Comparison of ENCODE assay signal across 1 cellular context in genomic region chr12:56189336-56189917, GRCh38.
TF ChIP-seq lines count a peak whose summit lies in the region.

SMARCC2 (minus strand) TSS chr12:56189483; CDS start chr12:56189461, 22 bp downstream.

TF ChIP-seq in HepG2, 621 proteins besides CTCF, POLR2A, EP300 and RAD21 (continued from another document and continues in another):
- peak; percentile 13; the same call in 1 of the 2 replicates for TF ChIP-seq ZFP91 (CRISPR knock-in tag; IDR thresholded peaks at IDR 0.05; ENCODE audit: borderline replicate concordance)
- no peak for TF ChIP-seq ELF1 (CRISPR knock-in tag; IDR thresholded peaks at IDR 0.05)
- TF ChIP-seq RFX3 (CRISPR knock-in tag; IDR thresholded peaks at IDR 0.05): no peak
- no peak for TF ChIP-seq CERS6 (CRISPR knock-in tag; IDR thresholded peaks at IDR 0.05)
- peak; percentile 57 for TF ChIP-seq SKI (IDR thresholded peaks at IDR 0.05; ENCODE audit: partially characterized antibody)
- no peak for TF ChIP-seq ZNF383 (CRISPR knock-in tag; IDR thresholded peaks at IDR 0.05; ENCODE audit: borderline replicate concordance)
- no peak for TF ChIP-seq PRMT3 (CRISPR knock-in tag; IDR thresholded peaks at IDR 0.05; ENCODE audit: borderline replicate concordance, low read depth)
- TF ChIP-seq RXRB (CRISPR knock-in tag; IDR thresholded peaks at IDR 0.05; ENCODE audit: borderline replicate concordance): no peak
- TF ChIP-seq SATB2 (CRISPR knock-in tag; IDR thresholded peaks at IDR 0.05): no peak
- no peak for TF ChIP-seq TBP (CRISPR knock-in tag; IDR thresholded peaks at IDR 0.05)
- TF ChIP-seq BCL6 (CRISPR knock-in tag; IDR thresholded peaks at IDR 0.05): no peak
- TF ChIP-seq SOX13 (IDR thresholded peaks at IDR 0.05): no peak
- TF ChIP-seq SOX13 (CRISPR knock-in tag; conservative IDR thresholded peaks at IDR 0.05 in 1 of 2, IDR thresholded peaks at IDR 0.05 in 1 of 2): 0 out of 4 replicates have a peak, but pooled peaks of 1 of the 2 experiments have one; percentile 8
- TF ChIP-seq ASH2L (IDR thresholded peaks at IDR 0.05; ENCODE audit: insufficient read length, low read depth, low read length): no peak
- 0 out of 2 replicates have a peak, but pooled peaks have one; percentile 27 for TF ChIP-seq E2F1 (CRISPR knock-in tag; IDR thresholded peaks at IDR 0.05)
- TF ChIP-seq EZH2 (conservative IDR thresholded peaks at IDR 0.05; ENCODE audit: low read depth, low read length): no peak
- no peak for TF ChIP-seq SRSF1 (optimal IDR thresholded peaks at IDR 0.05; ENCODE audit: low read depth, low read length)
- TF ChIP-seq ZNF597 (CRISPR knock-in tag; IDR thresholded peaks at IDR 0.05): no peak
- TF ChIP-seq ZNF468 (CRISPR knock-in tag; IDR thresholded peaks at IDR 0.05): no peak
- TF ChIP-seq ERF (CRISPR knock-in tag; IDR thresholded peaks at IDR 0.05): no peak
- peak; percentile 9; the same call in 1 of the 2 replicates for TF ChIP-seq YEATS4 (CRISPR knock-in tag; IDR thresholded peaks at IDR 0.05; ENCODE audit: borderline replicate concordance)
- no peak for TF ChIP-seq PPARG (CRISPR knock-in tag; conservative IDR thresholded peaks at IDR 0.05)
- TF ChIP-seq ZNF343 (CRISPR knock-in tag; IDR thresholded peaks at IDR 0.05): no peak
- no peak for TF ChIP-seq RARG (CRISPR knock-in tag; IDR thresholded peaks at IDR 0.05; ENCODE audit: low read depth)
- peak; percentile 74 for TF ChIP-seq MAX (IDR thresholded peaks at IDR 0.05)
- no peak for TF ChIP-seq ZNF280D (CRISPR knock-in tag; IDR thresholded peaks at IDR 0.05)
- TF ChIP-seq CBX2 (IDR thresholded peaks at IDR 0.05; ENCODE audit: low read depth, low read length): no peak
- no peak for TF ChIP-seq CBX2 (CRISPR knock-in tag; IDR thresholded peaks at IDR 0.05; ENCODE audit: low read depth)
- TF ChIP-seq ZNF547 (CRISPR knock-in tag; IDR thresholded peaks at IDR 0.05): no peak
- no peak for TF ChIP-seq ZNF737 (CRISPR knock-in tag; IDR thresholded peaks at IDR 0.05; ENCODE audit: borderline replicate concordance)
- no peak for TF ChIP-seq PRDM15 (CRISPR knock-in tag; IDR thresholded peaks at IDR 0.05)
- TF ChIP-seq ZNF253 (CRISPR knock-in tag; IDR thresholded peaks at IDR 0.05; ENCODE audit: borderline replicate concordance): no peak
- TF ChIP-seq PRDM10 (CRISPR knock-in tag; IDR thresholded peaks at IDR 0.05; ENCODE audit: low read depth): no peak
- no peak for TF ChIP-seq MXD4 (CRISPR knock-in tag; IDR thresholded peaks at IDR 0.05)
- TF ChIP-seq ZNF331 (CRISPR knock-in tag; IDR thresholded peaks at IDR 0.05): peak; percentile 20; the same call in 1 of the 2 replicates
- peak; percentile 99 for TF ChIP-seq ZFP36 (IDR thresholded peaks at IDR 0.05; ENCODE audit: borderline replicate concordance, low read depth, low read length, partially characterized antibody)
- no peak for TF ChIP-seq ZNF780A (CRISPR knock-in tag; IDR thresholded peaks at IDR 0.05)
- no peak for TF ChIP-seq NAIF1 (CRISPR knock-in tag; IDR thresholded peaks at IDR 0.05; ENCODE audit: borderline replicate concordance)
- no peak for TF ChIP-seq GMEB2 (CRISPR knock-in tag; IDR thresholded peaks at IDR 0.05; ENCODE audit: low read depth)
- TF ChIP-seq ZNF710 (CRISPR knock-in tag; IDR thresholded peaks at IDR 0.05; ENCODE audit: borderline replicate concordance): 0 out of 2 replicates have a peak, but pooled peaks have one; percentile 47
